In the genomic region with DNA sequence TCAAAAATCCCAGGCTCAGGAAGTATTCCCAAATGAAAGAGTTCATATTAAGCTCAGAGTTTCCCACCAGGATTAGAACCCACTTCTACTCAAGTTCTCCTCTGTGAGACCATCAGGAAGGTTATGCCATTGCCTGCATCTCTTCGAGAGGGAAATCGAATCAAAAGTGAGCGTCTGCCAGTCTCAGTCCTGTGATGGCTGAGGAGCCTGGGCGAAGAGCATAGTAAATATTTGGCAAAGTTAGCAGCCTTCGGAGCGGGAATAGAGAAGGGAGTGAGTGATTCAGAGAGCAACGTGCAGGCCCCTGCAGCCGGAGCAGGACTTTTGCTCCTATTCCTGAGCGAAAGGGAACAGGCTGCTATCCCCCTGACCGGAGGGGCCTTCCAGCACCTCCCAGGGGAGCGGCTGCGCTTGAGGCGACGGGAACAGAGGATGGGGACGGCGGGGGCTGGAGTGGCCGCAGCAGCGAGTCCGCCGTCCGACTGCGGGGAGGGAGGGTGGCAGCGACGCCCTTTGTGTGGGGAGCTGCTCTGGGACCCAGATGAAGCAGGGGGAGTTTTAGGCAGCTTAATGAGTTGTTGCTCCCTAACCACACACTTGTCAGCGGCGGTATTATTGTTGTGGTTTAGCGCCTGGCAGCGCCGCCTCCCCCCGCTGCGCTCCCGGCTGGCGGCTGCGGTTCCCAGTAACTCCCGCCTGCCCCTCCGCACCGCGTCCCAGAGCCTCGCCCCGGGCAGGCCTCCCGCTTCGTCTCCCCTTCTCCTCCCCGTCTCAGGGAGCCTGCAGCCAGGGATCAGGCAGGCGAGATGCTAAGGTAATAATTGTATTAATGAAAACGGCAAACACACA, we compare ENCODE assay signal across 8 cellular contexts. TPM values are rescaled to one million over a fixed set of nuclear protein-coding genes. Genes with fewer than 3 reads are reported as not detected.
A peak's percentile ranks its signal among the peaks of the same experiment; 100 is the strongest.
DNase-seq lines count a peak whose midpoint lies in the region; ATAC-seq and TF ChIP-seq lines count a peak whose summit lies in the region.

No MANE protein-coding gene starts in this region.

- no peak overlapping the region for H3K9ac ChIP-seq in HUES48 (ENCODE audit: low read depth, low read length)

- ATAC-seq in activated T-cell treated with anti-CD3 and anti-CD28 coated beads, Interleukin-2, amount 50 U/mL, for 72 hours (replicated peaks in 1 of 2): peak; percentile 60 to 64
- peak; percentile 48 to 72 (median 60) for ATAC-seq in heart left ventricle
- no peak for ATAC-seq in HG03108 (IDR thresholded peaks at IDR 0.05; ENCODE audit: unreplicated experiment)

- H3K4me1 Mint-ChIP-seq in activated T-cell treated with anti-CD3 and anti-CD28 coated beads, Interleukin-2, amount 50 U/mL, for 72 hours (ENCODE audit: low read depth): peaks cover 15% of the 10 kb centered on the region
- H3K4me1 Mint-ChIP-seq in progenitor cell of endocrine pancreas (ENCODE audit: low read depth): peaks cover 11% of the 10 kb centered on the region

- 0 to 1% (median 1%) methylated on average over 33 to 45 of the region's 45 CpGs for WGBS in heart left ventricle, 4 donors

- no peaks in the 10 kb centered on the region for H3K9me3 Mint-ChIP-seq in activated T-cell treated with anti-CD3 and anti-CD28 coated beads, Interleukin-2, amount 50 U/mL, for 72 hours
- no peaks in the 10 kb centered on the region for H3K9me3 Mint-ChIP-seq in progenitor cell of endocrine pancreas (ENCODE audit: low read depth)

- peak overlapping the region; percentile 73 to 90 for H3K4me3 Mint-ChIP-seq in activated T-cell treated with anti-CD3 and anti-CD28 coated beads, Interleukin-2, amount 50 U/mL, for 72 hours
- peak overlapping the region; percentile 70 for H3K4me3 Mint-ChIP-seq in progenitor cell of endocrine pancreas (ENCODE audit: low read depth)

- H3K4me3 ChIP-seq in HUES48 (ENCODE audit: low read depth, low read length) (peak overlapping the region; percentile 59), heart left ventricle (peak overlapping the region; percentile 3 to 58 (median 49))

- peaks cover 8% of the 10 kb centered on the region; the same call in 1 of the 2 replicates for H3K4me1 ChIP-seq in HUES48 (ENCODE audit: control insufficient read depth, insufficient read depth, low read length)
- peaks cover 0 to 32% (median 13%) of the 10 kb centered on the region in 12 donors for H3K4me1 ChIP-seq in heart left ventricle

- peaks cover 61% of the 10 kb centered on the region for H3K27me3 Mint-ChIP-seq in activated T-cell treated with anti-CD3 and anti-CD28 coated beads, Interleukin-2, amount 50 U/mL, for 72 hours (ENCODE audit: low read depth)
- H3K27me3 Mint-ChIP-seq in progenitor cell of endocrine pancreas: peaks cover 69% of the 10 kb centered on the region

- no peak overlapping the region for H3K27ac Mint-ChIP-seq in activated T-cell treated with anti-CD3 and anti-CD28 coated beads, Interleukin-2, amount 50 U/mL, for 72 hours
- H3K27ac Mint-ChIP-seq in progenitor cell of endocrine pancreas: peak overlapping the region; percentile 39

- H3K36me3 ChIP-seq in HUES48 (ENCODE audit: control insufficient read depth, insufficient read depth, low read length) (no peaks in the 10 kb centered on the region), heart left ventricle (no peaks in the 10 kb centered on the region)

- H3K27ac ChIP-seq in HUES48 (ENCODE audit: low read depth, low read length): no peak overlapping the region
- peak overlapping the region in 11 of 12 donors; percentile 8 to 74 (median 31) for H3K27ac ChIP-seq in heart left ventricle

- peak; percentile 55 for DNase-seq in NCI-H1092 treated with DMSO at 0.1 percent for 48 hours (lab: John Stamatoyannopoulos, UW)
- no peak for DNase-seq in NCI-H1092 (lab: John Stamatoyannopoulos, UW)
- DNase-seq in activated T-cell treated with anti-CD3 and anti-CD28 coated beads, Interleukin-2, amount 50 U/mL, for 72 hours: peak in 1 of 2 donors; percentile 12
- DNase-seq in heart left ventricle: peak in 4 of 5 donors; percentile 38 to 81 (median 64)
- no peak for DNase-seq in progenitor cell of endocrine pancreas (ENCODE audit: low spot score, unreplicated experiment)
- no peak for DNase-seq in SHP77 (lab: John Stamatoyannopoulos, UW)

- intact Hi-C loops in heart left ventricle (cut with DNase I): loop anchor here in 4 of 10 donors (2.0 to 5.0 kb wide), 3 partner anchors 41 to 45 kb away; partner anchors contain the start of gene ESAM (in 1 of the 4)

- TF ChIP-seq POLR2A in heart left ventricle (IDR thresholded peaks at IDR 0.05): no peak

- no peaks in the 10 kb centered on the region for H3K9me3 ChIP-seq in HUES48 (ENCODE audit: control insufficient read depth, insufficient read depth, low read length)
- no peaks in the 10 kb centered on the region for H3K9me3 ChIP-seq in heart left ventricle

- no peak for TF ChIP-seq CTCF in heart left ventricle (IDR thresholded peaks at IDR 0.05)
- TF ChIP-seq CTCF in progenitor cell of endocrine pancreas (IDR thresholded peaks at IDR 0.05; ENCODE audit: unreplicated experiment): no peak

- no peaks in the 10 kb centered on the region for H3K36me3 Mint-ChIP-seq in activated T-cell treated with anti-CD3 and anti-CD28 coated beads, Interleukin-2, amount 50 U/mL, for 72 hours (ENCODE audit: insufficient read depth in 2 of 2)
- no peaks in the 10 kb centered on the region for H3K36me3 Mint-ChIP-seq in progenitor cell of endocrine pancreas (ENCODE audit: insufficient read depth)

- H3K27me3 ChIP-seq in HUES48 (ENCODE audit: control insufficient read depth, insufficient read depth, low read length) (peaks cover 94% of the 10 kb centered on the region), heart left ventricle (peaks cover 0 to 48% (median 25%) of the 10 kb centered on the region in 9 donors)

RNA-seq across cellular contexts. Expression of gene NRGN, which starts 21.7 kb away (rescaled TPM):
- total RNA-seq in activated T-cell treated with anti-CD3 and anti-CD28 coated beads, Interleukin-2, amount 50 U/mL, for 72 hours: 1 to 10 TPM; 4.2 to 4.4 TPM
- total RNA-seq in heart left ventricle (1 to 10 TPM; 1.2 to 9.0 (median 3.3) TPM), progenitor cell of endocrine pancreas (4.9 and 5.9 TPM in 2 replicates)
- 10 to 100 TPM in 1 of 2 donors, 1 to 10 TPM in 1; 4.4 to 13.8 TPM for polyA plus RNA-seq in heart left ventricle

RNA-seq across cellular contexts. Expression of gene VSIG2, which starts 34.0 kb away (rescaled TPM):
- total RNA-seq in activated T-cell treated with anti-CD3 and anti-CD28 coated beads, Interleukin-2, amount 50 U/mL, for 72 hours: under 1 TPM; 0.35 to 0.48 TPM
- total RNA-seq in heart left ventricle (1 to 10 TPM in 6 of 9 donors, under 1 TPM in 3; 0.44 to 4.8 (median 1.4) TPM), progenitor cell of endocrine pancreas (1.8 and 2.6 TPM in 2 replicates)
- polyA plus RNA-seq in heart left ventricle: under 1 TPM; 0.42 to 0.61 TPM

RNA-seq across cellular contexts. Expression of gene ESAM, which starts 44.1 kb away (rescaled TPM):
- 1 to 10 TPM in 1 of 2 donors, under 1 TPM in 1; 0.88 to 1.1 TPM for total RNA-seq in activated T-cell treated with anti-CD3 and anti-CD28 coated beads, Interleukin-2, amount 50 U/mL, for 72 hours
- 100 to 1,000 TPM in 1 of 9 donors, 10 to 100 TPM in 8; 24.8 to 111 (median 43.3) TPM for total RNA-seq in heart left ventricle
- polyA plus RNA-seq in heart left ventricle: 10 to 100 TPM; 35.9 to 81.2 TPM
- 1.4 and 1.6 TPM in 2 replicates for total RNA-seq in progenitor cell of endocrine pancreas

RNA-seq across cellular contexts. Expression of gene SPA17, which starts 44.3 kb away (rescaled TPM):
- 1 to 10 TPM; 2.5 to 2.6 TPM for total RNA-seq in activated T-cell treated with anti-CD3 and anti-CD28 coated beads, Interleukin-2, amount 50 U/mL, for 72 hours
- 1 to 10 TPM; 1.3 to 4.4 (median 2.8) TPM for total RNA-seq in heart left ventricle
- 1 to 10 TPM; 3.3 to 5.6 TPM for polyA plus RNA-seq in heart left ventricle
- 12.0 and 13.6 TPM in 2 replicates for total RNA-seq in progenitor cell of endocrine pancreas

RNA-seq across cellular contexts. Expression of gene SIAE, which starts 44.5 kb away (rescaled TPM):
- 10 to 100 TPM in 1 of 2 donors, 1 to 10 TPM in 1; 8.4 to 12.0 TPM for total RNA-seq in activated T-cell treated with anti-CD3 and anti-CD28 coated beads, Interleukin-2, amount 50 U/mL, for 72 hours
- total RNA-seq in heart left ventricle (10 to 100 TPM; 36.7 to 87.8 (median 60.1) TPM), progenitor cell of endocrine pancreas (7.9 and 8.7 TPM in 2 replicates)
- 10 to 100 TPM; 24.2 to 43.1 TPM for polyA plus RNA-seq in heart left ventricle

Comparison
In these comparisons a context has a peak if more than half of its experiments do, and no peak if none do; other contexts are left out.
1. DNase-seq: peak in NCI-H1092 treated with DMSO at 0.1 percent for 48 hours (single experiment) and heart left ventricle (4 of 5); none in NCI-H1092 (single experiment), progenitor cell of endocrine pancreas (single experiment) and SHP77 (0 of 2).
2. RNA of gene ESAM, which starts 44.1 kb away (total RNA-seq): 24.8 to 111 TPM in heart left ventricle; 1.4 to 1.6 TPM in progenitor cell of endocrine pancreas and 0.88 to 1.1 TPM in activated T-cell treated with anti-CD3 and anti-CD28 coated beads, Interleukin-2, amount 50 U/mL, for 72 hours; every median in the first group is over 10 times any median in the second.